8 cellular contexts compared by ENCODE assay signal in the genomic region with DNA sequence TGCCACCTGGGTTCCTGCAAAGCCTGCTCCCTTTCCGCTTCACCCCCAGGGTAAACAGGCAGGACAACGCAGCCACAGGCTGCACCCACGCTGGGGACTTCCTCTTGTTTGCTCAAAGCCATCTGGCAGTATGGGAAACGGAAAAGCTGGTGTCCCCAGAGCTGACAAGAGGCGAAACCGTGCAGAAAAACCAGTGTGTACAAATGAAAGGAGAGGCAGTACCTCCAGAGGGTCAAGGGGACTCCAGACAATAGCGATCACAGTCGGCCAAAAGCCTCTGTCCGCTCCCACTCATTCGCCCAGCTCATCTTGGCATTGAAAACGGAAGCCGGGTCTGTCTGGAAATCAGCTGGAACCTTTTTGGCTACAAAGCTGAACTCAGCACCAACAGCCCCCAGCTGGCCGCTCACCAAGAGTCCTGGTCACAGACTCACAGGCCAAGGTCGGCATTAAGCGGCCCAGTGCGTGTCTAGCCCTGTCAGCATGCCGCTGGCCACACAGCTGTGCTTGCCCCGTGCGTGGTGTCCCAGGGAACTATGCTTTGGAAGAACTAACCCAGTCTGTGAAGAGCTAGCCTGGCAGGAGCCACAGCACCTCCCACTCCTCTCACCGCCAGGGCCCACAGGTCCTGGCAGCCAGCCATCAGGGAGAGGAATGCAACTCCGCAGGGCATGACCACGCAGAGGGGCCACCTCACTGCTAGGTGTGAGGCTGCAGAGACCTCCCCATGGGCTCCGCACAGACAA. TPM values are rescaled to one million over a fixed set of nuclear protein-coding genes. Genes with fewer than 3 reads are reported as not detected.
DNase-seq lines count a peak whose midpoint lies in the region; ATAC-seq and TF ChIP-seq lines count a peak whose summit lies in the region.

No MANE protein-coding gene starts in this region.

- DNase-seq in GM04503 (ENCODE audit: low read depth) = peak; percentile 74
- DNase-seq in NCI-H2171 treated with DMSO at 0.1 percent for 48 hours (lab: John Stamatoyannopoulos, UW) = peak; percentile 81
- DNase-seq in chondrocyte (ENCODE audit: low spot score) = no peak
- peak; percentile 68 to 87 for DNase-seq in lung microvascular endothelial cell (ENCODE audit: low read depth in 2 of 2)
- no peak for DNase-seq in type B pancreatic cell (ENCODE audit: extremely low spot score, unreplicated experiment)
- DNase-seq in NCI-H2227 treated with DMSO at 0.1 percent for 48 hours (lab: John Stamatoyannopoulos, UW) = no peak
- no peak for DNase-seq in activated gamma-delta T cell treated with Interleukin-2 at 50 U/mL for 16 hours
- no peak for DNase-seq in activated CD8-positive, alpha-beta T cell treated with anti-CD3 and anti-CD28 coated beads, Interleukin-2, amount 10 ng/mL, durations not matched to agents 7 days and 5 days

- H3K27ac Mint-ChIP-seq in chondrocyte (ENCODE audit: unreplicated experiment) (peak overlapping the region; percentile 99), type B pancreatic cell (peak overlapping the region; percentile 82)
- no peak overlapping the region for H3K27ac Mint-ChIP-seq in activated CD8-positive, alpha-beta T cell treated with anti-CD3 and anti-CD28 coated beads, Interleukin-2, amount 10 ng/mL, durations not matched to agents 7 days and 5 days

- POLR2A ChIA-PET in activated CD8-positive, alpha-beta T cell treated with anti-CD3 and anti-CD28 coated beads, Interleukin-2, amount 10 ng/mL, durations not matched to agents 7 days and 5 days (lab: Charles Lee) = no interaction called here

- ATAC-seq in activated CD8-positive, alpha-beta T cell treated with anti-CD3 and anti-CD28 coated beads, Interleukin-2, amount 10 ng/mL, durations not matched to agents 7 days and 5 days = no peak

- CTCF ChIA-PET in activated CD8-positive, alpha-beta T cell treated with anti-CD3 and anti-CD28 coated beads, Interleukin-2, amount 10 ng/mL, durations not matched to agents 7 days and 5 days (lab: Charles Lee) = no interaction called here

- peaks cover 93% of the 10 kb centered on the region for H3K4me1 Mint-ChIP-seq in chondrocyte (ENCODE audit: low read depth)
- peaks cover 71% of the 10 kb centered on the region for H3K4me1 Mint-ChIP-seq in type B pancreatic cell (ENCODE audit: unreplicated experiment)
- no peaks in the 10 kb centered on the region for H3K4me1 Mint-ChIP-seq in activated CD8-positive, alpha-beta T cell treated with anti-CD3 and anti-CD28 coated beads, Interleukin-2, amount 10 ng/mL, durations not matched to agents 7 days and 5 days (ENCODE audit: low read depth)

- H3K4me3 Mint-ChIP-seq in chondrocyte (ENCODE audit: unreplicated experiment) (peak overlapping the region; percentile 67), type B pancreatic cell (peak overlapping the region; percentile 58)
- no peak overlapping the region for H3K4me3 Mint-ChIP-seq in activated CD8-positive, alpha-beta T cell treated with anti-CD3 and anti-CD28 coated beads, Interleukin-2, amount 10 ng/mL, durations not matched to agents 7 days and 5 days

- H3K9me3 Mint-ChIP-seq in chondrocyte (ENCODE audit: low read depth) = no peaks in the 10 kb centered on the region
- H3K9me3 Mint-ChIP-seq in type B pancreatic cell = no peaks in the 10 kb centered on the region
- no peaks in the 10 kb centered on the region for H3K9me3 Mint-ChIP-seq in activated CD8-positive, alpha-beta T cell treated with anti-CD3 and anti-CD28 coated beads, Interleukin-2, amount 10 ng/mL, durations not matched to agents 7 days and 5 days (ENCODE audit: insufficient read depth)

- H3K36me3 Mint-ChIP-seq in chondrocyte (ENCODE audit: low read depth) (peaks cover 33% of the 10 kb centered on the region), type B pancreatic cell (peaks cover 18% of the 10 kb centered on the region)
- no peaks in the 10 kb centered on the region for H3K36me3 Mint-ChIP-seq in activated CD8-positive, alpha-beta T cell treated with anti-CD3 and anti-CD28 coated beads, Interleukin-2, amount 10 ng/mL, durations not matched to agents 7 days and 5 days (ENCODE audit: low read depth)

- H3K27me3 Mint-ChIP-seq in chondrocyte (ENCODE audit: low read depth) = no peaks in the 10 kb centered on the region
- peaks cover 3% of the 10 kb centered on the region for H3K27me3 Mint-ChIP-seq in type B pancreatic cell
- H3K27me3 Mint-ChIP-seq in activated CD8-positive, alpha-beta T cell treated with anti-CD3 and anti-CD28 coated beads, Interleukin-2, amount 10 ng/mL, durations not matched to agents 7 days and 5 days (ENCODE audit: low read depth) = peaks cover 9% of the 10 kb centered on the region

- TF ChIP-seq CTCF in chondrocyte (IDR thresholded peaks at IDR 0.05) (peak; percentile 15), type B pancreatic cell (conservative IDR thresholded peaks at IDR 0.05) (no peak)

RNA-seq across cellular contexts. Expression of gene TNS3, which starts 10.4 kb away (rescaled TPM):
- total RNA-seq in chondrocyte = 320 to 433 TPM (median 426 TPM) in 3 replicates
- 6.8 and 10.3 TPM in 2 replicates for total RNA-seq in lung microvascular endothelial cell
- 48.8 and 138 TPM in 2 replicates for total RNA-seq in type B pancreatic cell (ENCODE audit: low replicate concordance)
- total RNA-seq in activated CD8-positive, alpha-beta T cell treated with anti-CD3 and anti-CD28 coated beads, Interleukin-2, amount 10 ng/mL, durations not matched to agents 7 days and 5 days = not detected

Comparison
In these comparisons a context has a peak if more than half of its experiments do, and no peak if none do; other contexts are left out.
1. DNase-seq: peak in GM04503 (single experiment), NCI-H2171 treated with DMSO at 0.1 percent for 48 hours (single experiment) and lung microvascular endothelial cell (2 of 2); none in chondrocyte (single experiment), type B pancreatic cell (single experiment), NCI-H2227 treated with DMSO at 0.1 percent for 48 hours (single experiment), activated gamma-delta T cell treated with Interleukin-2 at 50 U/mL for 16 hours (single experiment) and activated CD8-positive, alpha-beta T cell treated with anti-CD3 and anti-CD28 coated beads, Interleukin-2, amount 10 ng/mL, durations not matched to agents 7 days and 5 days (single experiment).